ENCODE assay signal across 19 cellular contexts in genomic region chr5:133694181-133694831, GRCh38.
"Had no signal": no experiment of that assay in that cellular context is flagged by ENCODE, and none has a peak within 500 bp of the region (broad histone marks: within the 10 kb centered on the region; RNA-seq: fewer than 3 reads in every experiment).

No MANE protein-coding gene starts in this region.

- H3K9me3 Mint-ChIP-seq: activated CD4-positive, alpha-beta memory T cell treated with anti-CD3 and anti-CD28 coated beads, Interleukin-2, amount 10 ng/mL, durations not matched to agents 7 days and 5 days; activated T-cell treated with anti-CD3 and anti-CD28 coated beads, Interleukin-2, amount 50 U/mL, for 72 hours; natural killer cell; stimulated activated naive CD8-positive, alpha-beta T cell treated with anti-CD3 and anti-CD28 coated beads, Interleukin-15, Interleukin-2, amounts not matched to agents 100 ng/mL and 50 ng/mL, for 24 hours; T-helper 1 cell treated with Interleukin-12 subunit alpha and Interleukin-12 subunit beta and Interleukin-4 antibody, amounts not matched to agents 30 μg/mL and 1 μg/mL, for 36 hours had no signal

- ATAC-seq: gastroesophageal sphincter, mucosa of descending colon had no signal

- DNase-seq: activated CD4-positive, alpha-beta memory T cell treated with anti-CD3 and anti-CD28 coated beads, Interleukin-2, amount 10 ng/mL, durations not matched to agents 7 days and 5 days; activated CD4-positive, alpha-beta T cell treated with anti-CD3 and anti-CD28 coated beads for 4 hours; activated CD8-positive, alpha-beta memory T cell treated with anti-CD3 and anti-CD28 coated beads, Interleukin-2, amount 50 U/mL, for 4 hours; activated gamma-delta T cell treated with Interleukin-2 at 50 U/mL for 16 hours; activated T-cell treated with anti-CD3 and anti-CD28 coated beads, Interleukin-2, amount 50 U/mL, for 72 hours; aorta; erythroblast; islet precursor cell; mammary epithelial cell; mucosa of descending colon; natural killer cell; stimulated activated CD4-positive, alpha-beta T cell treated with anti-CD3 and anti-CD28 coated beads, Interleukin-15, amount 100 ng/mL, for 24 hours; stimulated activated CD4-positive, alpha-beta T cell treated with anti-CD3 and anti-CD28 coated beads, Interleukin-4, amount 100 ng/mL, for 24 hours; upper lobe of left lung had no signal

- H3K27ac ChIP-seq: breast epithelium, gastroesophageal sphincter, neutrophil, upper lobe of left lung had no signal

- H3K4me1 ChIP-seq: breast epithelium, gastroesophageal sphincter, upper lobe of left lung had no signal

- H3K4me3 ChIP-seq: breast epithelium, gastroesophageal sphincter, mucosa of descending colon, upper lobe of left lung had no signal

- H3K27ac Mint-ChIP-seq: activated CD4-positive, alpha-beta memory T cell treated with anti-CD3 and anti-CD28 coated beads, Interleukin-2, amount 10 ng/mL, durations not matched to agents 7 days and 5 days; activated T-cell treated with anti-CD3 and anti-CD28 coated beads, Interleukin-2, amount 50 U/mL, for 72 hours; natural killer cell; stimulated activated naive CD8-positive, alpha-beta T cell treated with anti-CD3 and anti-CD28 coated beads, Interleukin-15, Interleukin-2, amounts not matched to agents 100 ng/mL and 50 ng/mL, for 24 hours; T-helper 1 cell treated with Interleukin-12 subunit alpha and Interleukin-12 subunit beta and Interleukin-4 antibody, amounts not matched to agents 30 μg/mL and 1 μg/mL, for 36 hours had no signal

- H3K27me3 ChIP-seq: upper lobe of left lung had no signal

- H3K4me3 Mint-ChIP-seq: activated CD4-positive, alpha-beta memory T cell treated with anti-CD3 and anti-CD28 coated beads, Interleukin-2, amount 10 ng/mL, durations not matched to agents 7 days and 5 days; activated T-cell treated with anti-CD3 and anti-CD28 coated beads, Interleukin-2, amount 50 U/mL, for 72 hours; natural killer cell; stimulated activated naive CD8-positive, alpha-beta T cell treated with anti-CD3 and anti-CD28 coated beads, Interleukin-15, Interleukin-2, amounts not matched to agents 100 ng/mL and 50 ng/mL, for 24 hours; T-helper 1 cell treated with Interleukin-12 subunit alpha and Interleukin-12 subunit beta and Interleukin-4 antibody, amounts not matched to agents 30 μg/mL and 1 μg/mL, for 36 hours had no signal

- H3K9me3 ChIP-seq: breast epithelium, gastroesophageal sphincter, mucosa of descending colon, neutrophil, upper lobe of left lung had no signal

- H3K36me3 Mint-ChIP-seq: natural killer cell had no signal

- H3K36me3 ChIP-seq: breast epithelium, gastroesophageal sphincter, neutrophil, upper lobe of left lung had no signal
